1 cellular context compared by ENCODE assay signal in the genomic region with DNA sequence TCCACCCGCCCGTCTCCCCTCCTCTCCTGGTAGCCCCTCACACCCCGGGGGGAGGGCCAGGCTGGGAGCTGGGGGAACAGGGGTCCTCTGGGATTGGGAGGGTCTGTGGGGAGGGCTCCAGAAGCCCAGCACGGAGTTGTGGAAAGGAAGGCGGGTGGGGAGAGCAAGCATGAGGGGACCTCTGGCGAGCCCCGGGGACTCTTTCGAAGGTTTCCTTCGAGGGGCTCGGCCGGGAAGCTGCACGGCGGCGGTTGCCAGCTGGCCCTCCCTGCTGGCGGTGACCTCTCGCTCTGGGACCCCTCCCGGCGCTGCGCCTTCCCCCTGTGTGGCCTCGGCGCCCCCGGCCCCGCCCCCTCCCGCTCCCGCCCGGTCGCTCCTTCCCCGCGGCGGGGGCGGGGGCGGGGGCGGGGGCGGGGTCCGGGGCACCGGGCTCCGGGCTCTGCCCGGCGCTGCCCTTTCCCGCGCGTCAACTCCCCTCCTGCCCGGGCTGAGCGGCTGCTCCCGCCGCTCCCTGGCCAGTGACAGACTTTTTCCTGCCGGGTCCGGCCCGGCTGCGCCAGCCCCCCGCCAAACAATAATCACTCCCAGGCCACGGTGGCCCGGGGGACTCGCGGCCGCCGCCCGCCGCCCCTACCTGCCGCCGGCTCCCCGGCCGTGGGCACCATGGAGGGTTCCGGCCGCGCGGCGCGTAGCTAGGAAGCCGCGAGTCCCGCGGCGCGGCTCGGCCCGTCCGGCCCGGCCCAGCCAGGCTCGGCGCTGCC.
A peak's percentile ranks its signal among the peaks of the same experiment; 100 is the strongest.
TF ChIP-seq lines count a peak whose summit lies in the region.

No MANE protein-coding gene starts in this region.

TF ChIP-seq in HepG2, 621 proteins besides CTCF, POLR2A, EP300 and RAD21:
- no peak for TF ChIP-seq ZKSCAN8 (CRISPR knock-in tag; IDR thresholded peaks at IDR 0.05; ENCODE audit: borderline replicate concordance)
- peak; percentile 20; the same call in 1 of the 2 replicates for TF ChIP-seq KDM2A (CRISPR knock-in tag; IDR thresholded peaks at IDR 0.05; ENCODE audit: borderline replicate concordance, low read depth)
- TF ChIP-seq, protein P1, sequence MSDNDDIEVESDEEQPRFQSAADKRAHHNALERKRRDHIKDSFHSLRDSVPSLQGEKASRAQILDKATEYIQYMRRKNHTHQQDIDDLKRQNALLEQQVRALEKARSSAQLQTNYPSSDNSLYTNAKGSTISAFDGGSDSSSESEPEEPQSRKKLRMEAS (IDR thresholded peaks at IDR 0.05), result 0 out of 2 replicates have a peak, but pooled peaks have one; percentile 23
- TF ChIP-seq MEIS2 (CRISPR knock-in tag; IDR thresholded peaks at IDR 0.05), result no peak
- TF ChIP-seq ZNF879 (CRISPR knock-in tag; IDR thresholded peaks at IDR 0.05), result no peak
- peak; percentile 27; the same call in 1 of the 2 replicates for TF ChIP-seq RBFOX2 (IDR thresholded peaks at IDR 0.05; ENCODE audit: low read depth, low read length)
- TF ChIP-seq MYC (CRISPR knock-in tag; IDR thresholded peaks at IDR 0.05; ENCODE audit: borderline replicate concordance), result 0 out of 2 replicates have a peak, but pooled peaks have one; percentile 5
- no peak for TF ChIP-seq PRPF4 (IDR thresholded peaks at IDR 0.05; ENCODE audit: low read depth, low read length, poor library complexity, severe bottlenecking)
- TF ChIP-seq ZNF253 (CRISPR knock-in tag; IDR thresholded peaks at IDR 0.05; ENCODE audit: borderline replicate concordance), result no peak
- TF ChIP-seq, protein P2, sequence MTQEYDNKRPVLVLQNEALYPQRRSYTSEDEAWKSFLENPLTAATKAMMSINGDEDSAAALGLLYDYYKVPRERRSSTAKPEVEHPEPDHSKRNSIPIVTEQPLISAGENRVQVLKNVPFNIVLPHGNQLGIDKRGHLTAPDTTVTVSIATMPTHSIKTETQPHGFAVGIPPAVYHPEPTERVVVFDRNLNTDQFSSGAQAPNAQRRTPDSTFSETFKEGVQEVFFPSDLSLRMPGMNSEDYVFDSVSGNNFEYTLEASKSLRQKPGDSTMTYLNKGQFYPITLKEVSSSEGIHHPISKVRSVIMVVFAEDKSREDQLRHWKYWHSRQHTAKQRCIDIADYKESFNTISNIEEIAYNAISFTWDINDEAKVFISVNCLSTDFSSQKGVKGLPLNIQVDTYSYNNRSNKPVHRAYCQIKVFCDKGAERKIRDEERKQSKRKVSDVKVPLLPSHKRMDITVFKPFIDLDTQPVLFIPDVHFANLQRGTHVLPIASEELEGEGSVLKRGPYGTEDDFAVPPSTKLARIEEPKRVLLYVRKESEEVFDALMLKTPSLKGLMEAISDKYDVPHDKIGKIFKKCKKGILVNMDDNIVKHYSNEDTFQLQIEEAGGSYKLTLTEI (CRISPR knock-in tag; conservative IDR thresholded peaks at IDR 0.05), result no peak
TF ChIP-seq in HepG2: peak in this region for 4.
